1 cellular context compared by ENCODE assay signal in genomic region chr14:100144996-100145646, GRCh38.
TF ChIP-seq lines count a peak whose summit lies in the region.

No MANE protein-coding gene starts in this region.

TF ChIP-seq in HepG2, 621 proteins besides CTCF, POLR2A, EP300 and RAD21 (continues in another document):
- TF ChIP-seq ELF4 (CRISPR knock-in tag; IDR thresholded peaks at IDR 0.05; ENCODE audit: borderline replicate concordance) (no peak), CSRNP1 (CRISPR knock-in tag; IDR thresholded peaks at IDR 0.05) (no peak), ZNF276 (CRISPR knock-in tag; IDR thresholded peaks at IDR 0.05; ENCODE audit: low read depth) (no peak; the same call in 1 of the 2 replicates), ZNF124 (CRISPR knock-in tag; IDR thresholded peaks at IDR 0.05) (peak; percentile 58; the same call in 1 of the 2 replicates), AGO2 (optimal IDR thresholded peaks at IDR 0.05; ENCODE audit: low read depth, low read length) (no peak), AKNA (CRISPR knock-in tag; IDR thresholded peaks at IDR 0.05; ENCODE audit: borderline replicate concordance) (no peak; the same call in 1 of the 2 replicates), MED8 (CRISPR knock-in tag; IDR thresholded peaks at IDR 0.05; ENCODE audit: insufficient replicate concordance) (no peak), ZNF678 (CRISPR knock-in tag; IDR thresholded peaks at IDR 0.05) (0 out of 2 replicates have a peak, but pooled peaks have one; percentile 54), ZNF280B (CRISPR knock-in tag; IDR thresholded peaks at IDR 0.05; ENCODE audit: borderline replicate concordance) (peak; percentile 89; the same call in 1 of the 2 replicates), KLF15 (CRISPR knock-in tag; IDR thresholded peaks at IDR 0.05; ENCODE audit: borderline replicate concordance) (no peak), FOXO4 (CRISPR knock-in tag; conservative IDR thresholded peaks at IDR 0.05) (peak; percentile 97; the same call in 1 of the 2 replicates), RBAK (CRISPR knock-in tag; IDR thresholded peaks at IDR 0.05) (peak; percentile 56; the same call in 1 of the 2 replicates), ZSCAN12 (CRISPR knock-in tag; IDR thresholded peaks at IDR 0.05) (no peak), DBP (CRISPR knock-in tag; IDR thresholded peaks at IDR 0.05; ENCODE audit: not compliant biosample characterization) (no peak), SAP130 (CRISPR knock-in tag; IDR thresholded peaks at IDR 0.05; ENCODE audit: low read depth) (peak; percentile 74), ZNF570 (CRISPR knock-in tag; IDR thresholded peaks at IDR 0.05; ENCODE audit: borderline replicate concordance) (no peak), HNRNPLL (IDR thresholded peaks at IDR 0.05; ENCODE audit: low read depth, low read length, poor library complexity, severe bottlenecking) (peak; percentile 65), TFDP2 (CRISPR knock-in tag; IDR thresholded peaks at IDR 0.05) (peak; percentile 60), TAF15 (IDR thresholded peaks at IDR 0.05; ENCODE audit: low read depth, low read length, poor library complexity, severe bottlenecking) (peak; percentile 65), GABPB1 (CRISPR knock-in tag; IDR thresholded peaks at IDR 0.05) (peak; percentile 79; the same call in 1 of the 2 replicates), MTA1 (CRISPR knock-in tag; IDR thresholded peaks at IDR 0.05; ENCODE audit: borderline replicate concordance) (peak; percentile 92; the same call in 1 of the 2 replicates), ZNF34 (CRISPR knock-in tag; IDR thresholded peaks at IDR 0.05; ENCODE audit: borderline replicate concordance) (no peak), CENPBD1 (CRISPR knock-in tag; IDR thresholded peaks at IDR 0.05; ENCODE audit: borderline replicate concordance, low read depth) (0 out of 2 replicates have a peak, but pooled peaks have one; percentile 83), RBFOX2 (IDR thresholded peaks at IDR 0.05; ENCODE audit: low read depth, low read length) (peak; percentile 89), ZSCAN25 (CRISPR knock-in tag; IDR thresholded peaks at IDR 0.05) (peak; percentile 83), ZNF235 (CRISPR knock-in tag; IDR thresholded peaks at IDR 0.05; ENCODE audit: borderline replicate concordance) (no peak), LCORL (IDR thresholded peaks at IDR 0.05) (no peak), LCORL (CRISPR knock-in tag; IDR thresholded peaks at IDR 0.05) (peak; percentile 62; the same call in 1 of the 2 replicates), HOXD1 (CRISPR knock-in tag; IDR thresholded peaks at IDR 0.05) (no peak), ZSCAN21 (CRISPR knock-in tag; IDR thresholded peaks at IDR 0.05; ENCODE audit: borderline replicate concordance) (peak; percentile 78; the same call in 1 of the 2 replicates), ERF (CRISPR knock-in tag; IDR thresholded peaks at IDR 0.05) (peak; percentile 41; the same call in 1 of the 2 replicates), ZFP91 (CRISPR knock-in tag; IDR thresholded peaks at IDR 0.05; ENCODE audit: borderline replicate concordance) (peak; percentile 79; the same call in 1 of the 2 replicates), HMGXB4 (CRISPR knock-in tag; IDR thresholded peaks at IDR 0.05; ENCODE audit: borderline replicate concordance in 1 of 2, low read depth in 1 of 2) (peak; percentile 18 to 19; a peak in 1 of 4 replicates), ARID2 (CRISPR knock-in tag; IDR thresholded peaks at IDR 0.05; ENCODE audit: borderline replicate concordance) (peak; percentile 42; the same call in 1 of the 2 replicates), SIN3B (IDR thresholded peaks at IDR 0.05; ENCODE audit: low read length) (no peak), IRF1 (CRISPR knock-in tag; IDR thresholded peaks at IDR 0.05; ENCODE audit: low read depth) (no peak), XRCC5 (optimal IDR thresholded peaks at IDR 0.05; ENCODE audit: low read length) (peak; percentile 80), NCOA1 (CRISPR knock-in tag; IDR thresholded peaks at IDR 0.05) (peak; percentile 80; the same call in 1 of the 2 replicates)
